ENCODE assay signal across 8 cellular contexts in the genomic region with DNA sequence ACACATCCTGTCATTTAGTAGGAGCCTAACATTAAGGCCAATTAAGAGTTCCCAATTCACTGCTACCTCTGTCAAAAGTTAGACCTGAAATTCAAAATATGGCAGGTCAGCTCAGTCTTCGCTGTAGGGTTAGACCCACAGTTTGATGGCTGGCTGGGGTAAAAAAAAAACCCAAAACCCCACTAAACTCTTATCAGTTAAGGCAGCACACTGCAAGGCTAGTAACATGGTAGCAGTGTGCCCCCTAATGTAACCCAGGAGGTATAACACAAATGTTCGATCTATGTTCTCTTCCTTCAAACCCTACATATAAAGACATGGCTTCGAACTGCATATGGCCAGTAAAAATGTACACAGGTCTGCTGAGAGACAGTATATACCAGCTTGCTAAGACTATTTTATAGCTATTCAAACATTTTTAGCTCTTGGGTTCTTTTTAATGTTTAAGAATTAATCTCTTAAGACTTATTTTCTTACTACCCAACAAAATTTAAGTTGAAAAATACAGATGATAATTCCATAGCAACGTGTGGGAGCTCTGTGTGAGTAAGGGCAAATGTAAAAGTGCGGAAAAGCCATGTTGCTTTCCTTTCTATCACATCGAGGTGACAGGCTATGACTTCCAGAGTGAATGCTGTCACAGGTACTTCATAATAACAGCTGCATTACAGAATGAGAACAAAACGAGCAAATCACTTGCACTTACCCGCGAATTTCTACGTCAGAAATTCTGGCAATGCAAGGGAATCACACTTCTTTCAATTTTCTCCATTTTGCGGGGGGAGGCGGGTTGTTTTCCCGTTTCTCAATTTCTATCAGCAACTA.
A peak's percentile ranks its signal among the peaks of the same experiment; 100 is the strongest.
DNase-seq lines count a peak whose midpoint lies in the region; ATAC-seq and TF ChIP-seq lines count a peak whose summit lies in the region.

No MANE protein-coding gene starts in this region.

- DNase-seq in BE2C (peak; percentile 57), SHP77 (lab: John Stamatoyannopoulos, UW) (peak; percentile 18 to 39), left ventricle myocardium superior (no peak), NCI-H128 (lab: John Stamatoyannopoulos, UW; ENCODE audit: unreplicated experiment) (no peak)

- H3K4me3 ChIP-seq in BE2C (ENCODE audit: low read depth, low read length): peak overlapping the region; percentile 22; the same call in 1 of the 2 replicates

- H3K9me3 ChIP-seq in BE2C: no peaks in the 10 kb centered on the region

- ATAC-seq in GM18873 (IDR thresholded peaks at IDR 0.05; ENCODE audit: low FRiP score, unreplicated experiment) (peak; percentile 61), HG03565 (IDR thresholded peaks at IDR 0.05; ENCODE audit: unreplicated experiment) (peak; percentile 82), left ventricle myocardium superior (peak; percentile 41), GM19463 (IDR thresholded peaks at IDR 0.05; ENCODE audit: unreplicated experiment) (no peak), GM19035 (IDR thresholded peaks at IDR 0.05; ENCODE audit: unreplicated experiment) (no peak)

- intact Hi-C loops in left ventricle myocardium superior (cut with micrococcal nuclease): loop anchor here (10.0 kb wide), 1 partner anchor 636 kb away; a partner anchor contains a TSS

- TF ChIP-seq CTCF in BE2C (IDR thresholded peaks at IDR 0.05; ENCODE audit: low read depth, low read length): peak; percentile 88

- no peaks in the 10 kb centered on the region for H3K27me3 ChIP-seq in BE2C

- peaks cover 21% of the 10 kb centered on the region for H3K4me1 ChIP-seq in BE2C

- H3K36me3 ChIP-seq in BE2C: no peaks in the 10 kb centered on the region

Comparison
In these comparisons a context has a peak if more than half of its experiments do, and no peak if none do; other contexts are left out.
1. DNase-seq: peak in BE2C (single experiment) and SHP77 (2 of 2); none in left ventricle myocardium superior (single experiment) and NCI-H128 (single experiment).
2. ATAC-seq: peak in GM18873 (single experiment), HG03565 (single experiment) and left ventricle myocardium superior (single experiment); none in GM19463 (single experiment) and GM19035 (single experiment).